1 cellular context compared by ENCODE assay signal in genomic region chr22:31561238-31561887, GRCh38.
TF ChIP-seq lines count a peak whose summit lies in the region.

No MANE protein-coding gene starts in this region.

TF ChIP-seq in HepG2, 621 proteins besides CTCF, POLR2A, EP300 and RAD21 (continued from another document and continues in another):
- TF ChIP-seq ZUFSP (CRISPR knock-in tag; IDR thresholded peaks at IDR 0.05; ENCODE audit: borderline replicate concordance) (no peak), GTF2F1 (IDR thresholded peaks at IDR 0.05; ENCODE audit: low read length) (no peak), ZNF143 (CRISPR knock-in tag; IDR thresholded peaks at IDR 0.05) (no peak), ELF3 (CRISPR knock-in tag; IDR thresholded peaks at IDR 0.05) (0 out of 2 replicates have a peak, but pooled peaks have one; percentile 46), ZNF646 (CRISPR knock-in tag; IDR thresholded peaks at IDR 0.05) (no peak), ELK4 (CRISPR knock-in tag; IDR thresholded peaks at IDR 0.05; ENCODE audit: borderline replicate concordance) (no peak), HDAC2 (CRISPR knock-in tag; IDR thresholded peaks at IDR 0.05) (no peak; the same call in 1 of the 2 replicates), CENPT (CRISPR knock-in tag; IDR thresholded peaks at IDR 0.05; ENCODE audit: low read depth) (no peak), ETS1 (CRISPR knock-in tag; IDR thresholded peaks at IDR 0.05) (no peak), HCFC1 (IDR thresholded peaks at IDR 0.05; ENCODE audit: low read depth, low read length) (no peak), TBX2 (CRISPR knock-in tag; IDR thresholded peaks at IDR 0.05; ENCODE audit: borderline replicate concordance) (no peak; the same call in 1 of the 2 replicates), TRIM24 (CRISPR knock-in tag; IDR thresholded peaks at IDR 0.05) (no peak), HOXD1 (CRISPR knock-in tag; IDR thresholded peaks at IDR 0.05) (no peak), PPARG (CRISPR knock-in tag; conservative IDR thresholded peaks at IDR 0.05) (peak; percentile 39; the same call in 1 of the 2 replicates), FOXO4 (CRISPR knock-in tag; conservative IDR thresholded peaks at IDR 0.05) (no peak), POLR2AphosphoS2 (IDR thresholded peaks at IDR 0.05; ENCODE audit: low read depth, low read length) (no peak), ZNF691 (CRISPR knock-in tag; IDR thresholded peaks at IDR 0.05; ENCODE audit: borderline replicate concordance, low read depth) (no peak), ETV5 (CRISPR knock-in tag; IDR thresholded peaks at IDR 0.05; ENCODE audit: borderline replicate concordance) (0 out of 2 replicates have a peak, but pooled peaks have one; percentile 38), ZFAT (CRISPR knock-in tag; conservative IDR thresholded peaks at IDR 0.05) (no peak), MYC (CRISPR knock-in tag; IDR thresholded peaks at IDR 0.05; ENCODE audit: borderline replicate concordance) (peak; percentile 35; the same call in 1 of the 2 replicates), ZNF556 (CRISPR knock-in tag; IDR thresholded peaks at IDR 0.05; ENCODE audit: borderline replicate concordance) (no peak), ZNF446 (CRISPR knock-in tag; IDR thresholded peaks at IDR 0.05) (no peak), CHD2 (IDR thresholded peaks at IDR 0.05; ENCODE audit: low read depth, low read length) (no peak), ZNF7 (CRISPR knock-in tag; IDR thresholded peaks at IDR 0.05) (no peak), ZBTB1 (CRISPR knock-in tag; IDR thresholded peaks at IDR 0.05; ENCODE audit: borderline replicate concordance) (no peak), SMAD3 (CRISPR knock-in tag; IDR thresholded peaks at IDR 0.05) (no peak), ZSCAN12 (CRISPR knock-in tag; IDR thresholded peaks at IDR 0.05) (no peak), HNF1B (CRISPR knock-in tag; IDR thresholded peaks at IDR 0.05) (peak; percentile 56; the same call in 1 of the 2 replicates), KIAA2018 (CRISPR knock-in tag; IDR thresholded peaks at IDR 0.05; ENCODE audit: borderline replicate concordance) (no peak), HMGXB4 (CRISPR knock-in tag; IDR thresholded peaks at IDR 0.05; ENCODE audit: borderline replicate concordance in 1 of 2, low read depth in 1 of 2) (peak; percentile 60 to 70; a peak in 1 of 4 replicates), ZNF44 (CRISPR knock-in tag; IDR thresholded peaks at IDR 0.05) (no peak)
